In genomic region chr4:140609548-140610425, GRCh38 we compare ENCODE assay signal across 8 cellular contexts. TPM values are rescaled to one million over a fixed set of nuclear protein-coding genes. Genes with fewer than 3 reads are reported as not detected.
A peak's percentile ranks its signal among the peaks of the same experiment; 100 is the strongest.
DNase-seq lines count a peak whose midpoint lies in the region; ATAC-seq and TF ChIP-seq lines count a peak whose summit lies in the region.

No MANE protein-coding gene starts in this region.

- H3K36me3 ChIP-seq in HAP-1 (replicated peaks) (no peaks in the 10 kb centered on the region), neural cell (ENCODE audit: insufficient read depth, low read length) (no peaks in the 10 kb centered on the region)

- H3K9ac ChIP-seq in neural cell (ENCODE audit: low read length) = no peak overlapping the region

- DNase-seq in GM12865 (ENCODE audit: low read depth) = peak; percentile 40
- DNase-seq in HAP-1 (ENCODE audit: low spot score in 2 of 2) = peak; percentile 53 to 79
- DNase-seq in LNCaP clone FGC (ENCODE audit: low read depth) = peak; percentile 31
- DNase-seq in RKO (ENCODE audit: low spot score) = peak; percentile 58
- DNase-seq in stimulated activated CD4-positive, alpha-beta T cell treated with anti-CD3 and anti-CD28 coated beads, Interleukin-4, amount 100 ng/mL, for 1 hour = no peak
- DNase-seq in activated CD4-positive, alpha-beta T cell treated with anti-CD3 and anti-CD28 coated beads for 4 hours = no peak

- no peaks in the 10 kb centered on the region for H3K79me2 ChIP-seq in neural cell (replicated peaks; ENCODE audit: insufficient read depth, low read length)

- H3F3A ChIP-seq in neural cell (ENCODE audit: insufficient read depth, low read length, poor library complexity, severe bottlenecking) = no peaks in the 10 kb centered on the region

- in situ Hi-C loops in HAP-1 (cut with MboI; ENCODE audit: low sequenced_read_pairs) = loop anchor here (25.0 kb wide), 1 partner anchor 572 kb away; no protein-coding TSS in a partner anchor

- H3K9me2 ChIP-seq in neural cell (ENCODE audit: insufficient read depth, low read length) = no peaks in the 10 kb centered on the region

- no peak for TF ChIP-seq EP300 in neural cell (conservative IDR thresholded peaks at IDR 0.05; ENCODE audit: poor library complexity, severe bottlenecking)

- H3K4me3 ChIP-seq in GM12865 (ENCODE audit: low read depth, low read length) (no peak overlapping the region), HAP-1 (no peak overlapping the region), LNCaP clone FGC (ENCODE audit: low read depth, low read length) (no peak overlapping the region), neural cell (ENCODE audit: low read length) (no peak overlapping the region)

- H4K20me1 ChIP-seq in neural cell (ENCODE audit: insufficient read depth) = no peaks in the 10 kb centered on the region

- H3K27ac ChIP-seq in neural cell (ENCODE audit: low read length) = no peak overlapping the region

- TF ChIP-seq RAD21 in neural cell (conservative IDR thresholded peaks at IDR 0.05) = peak; percentile 81

- H3K4me2 ChIP-seq in neural cell (ENCODE audit: low read length) = no peak overlapping the region

- no peaks in the 10 kb centered on the region for H3K27me3 ChIP-seq in HAP-1 (ENCODE audit: low read depth)
- H3K27me3 ChIP-seq in neural cell (ENCODE audit: insufficient read depth, low read depth, low read length) = no peaks in the 10 kb centered on the region

- TF ChIP-seq CTCF in GM12865 (IDR thresholded peaks at IDR 0.05; ENCODE audit: insufficient read depth, low read depth, low read length, missing control alignments) (peak; percentile 45), LNCaP clone FGC (IDR thresholded peaks at IDR 0.05; ENCODE audit: control insufficient read depth, extremely low read depth, insufficient read depth) (peak; percentile 64), neural cell (IDR thresholded peaks at IDR 0.05; ENCODE audit: poor library complexity, severe bottlenecking) (peak; percentile 78)

- no peak overlapping the region for H2AFZ ChIP-seq in neural cell (ENCODE audit: low read depth, low read length)

- H3K9me3 ChIP-seq in HAP-1 (no peaks in the 10 kb centered on the region), neural cell (ENCODE audit: low read length) (no peaks in the 10 kb centered on the region)

- peak; percentile 69 for ATAC-seq in esophagus mucosa

- peaks cover 3% of the 10 kb centered on the region; the same call in 1 of the 2 replicates for H3K4me1 ChIP-seq in HAP-1

TF ChIP-seq in neural cell, 6 proteins besides CTCF, POLR2A, EP300 and RAD21:
- no peak for TF ChIP-seq EZH2 (IDR thresholded peaks at IDR 0.05; ENCODE audit: borderline replicate concordance, insufficient read depth, low read length, poor library complexity, severe bottlenecking)
- TF ChIP-seq SMC3 (conservative IDR thresholded peaks at IDR 0.05; ENCODE audit: poor library complexity) = peak; percentile 79

RNA-seq across cellular contexts. Expression of gene UCP1, which starts 41.0 kb away (rescaled TPM):
- not detected for total RNA-seq in esophagus mucosa
- polyA plus RNA-seq in neural cell = not detected in 2 replicates
- polyA minus RNA-seq in neural cell = not detected in 2 replicates

Comparison
In these comparisons a context has a peak if more than half of its experiments do, and no peak if none do; other contexts are left out.
1. DNase-seq: peak in GM12865 (single experiment), HAP-1 (2 of 2), LNCaP clone FGC (single experiment) and RKO (single experiment); none in stimulated activated CD4-positive, alpha-beta T cell treated with anti-CD3 and anti-CD28 coated beads, Interleukin-4, amount 100 ng/mL, for 1 hour (single experiment) and activated CD4-positive, alpha-beta T cell treated with anti-CD3 and anti-CD28 coated beads for 4 hours (0 of 2).
2. Peak in every context shown above with its lines, with median percentiles within 50 percentile points of each other: CTCF ChIP-seq.